Comparison of ENCODE assay signal across 18 cellular contexts in genomic region chr1:63487336-63488065, GRCh38. TPM values are rescaled to one million over a fixed set of nuclear protein-coding genes. Genes with fewer than 3 reads are reported as not detected.
DNase-seq lines count a peak whose midpoint lies in the region; ATAC-seq and TF ChIP-seq lines count a peak whose summit lies in the region.
"Had no signal": no experiment of that assay in that cellular context is flagged by ENCODE, and none has a peak within 500 bp of the region (broad histone marks: within the 10 kb centered on the region; RNA-seq: fewer than 3 reads in every experiment).

No MANE protein-coding gene starts in this region.

- no peak overlapping the region for H2BK15ac ChIP-seq in neuronal stem cell (ENCODE audit: low read length)

- H3K4ac ChIP-seq in neuronal stem cell (ENCODE audit: low read length) = no peak overlapping the region

- H3K27me3 ChIP-seq in PC-3 (ENCODE audit: low read length) = no peaks in the 10 kb centered on the region
- no peaks in the 10 kb centered on the region for H3K27me3 ChIP-seq in neuronal stem cell (ENCODE audit: control insufficient read depth in 3 of 3, insufficient read depth in 3 of 3, low read depth in 1 of 3, low read length in 3 of 3)
- no peaks in the 10 kb centered on the region for H3K27me3 ChIP-seq in CD4-positive, alpha-beta memory T cell (ENCODE audit: insufficient read depth, low read length)
- H3K27me3 ChIP-seq in GM23338 (ENCODE audit: insufficient read depth) = no peaks in the 10 kb centered on the region
- H3K27me3 ChIP-seq: colonic mucosa, esophagus squamous epithelium, tibial nerve had no signal

- no peak overlapping the region for H3K23ac ChIP-seq in neuronal stem cell (ENCODE audit: low read depth, low read length, poor library complexity)

- no TSS peak for BruUV-seq in PC-3 (replicated peaks; lab: Mats Ljungman, UMichigan)

- ATAC-seq in PC-3 (peak; percentile 94), left colon (peak; percentile 91), GM23338 (no peak)

- H3K36me3 Mint-ChIP-seq in CD4-positive, alpha-beta memory T cell = peaks cover 2 to 4% of the 10 kb centered on the region in 2 donors
- H3K36me3 Mint-ChIP-seq in GM23338 (ENCODE audit: low read depth) = no peaks in the 10 kb centered on the region

- H4K20me1 ChIP-seq in PC-3 (ENCODE audit: low read length) (no peaks in the 10 kb centered on the region), GM23338 (replicated peaks; ENCODE audit: insufficient read depth) (no peaks in the 10 kb centered on the region)

- no peak overlapping the region for H2BK120ac ChIP-seq in neuronal stem cell (ENCODE audit: low read depth, low read length)

- H4K8ac ChIP-seq in neuronal stem cell (ENCODE audit: low read depth, low read length) = no peak overlapping the region

- no peaks in the 10 kb centered on the region for H3K9me3 Mint-ChIP-seq in CD4-positive, alpha-beta memory T cell
- no peaks in the 10 kb centered on the region for H3K9me3 Mint-ChIP-seq in GM23338
- H3K9me3 Mint-ChIP-seq: activated B cell treated with CpG ODN at 0.5 μM for 24 hours had no signal

- peaks cover 0 to 1% (median 0%) of the 10 kb centered on the region in 4 donors for H3K4me1 Mint-ChIP-seq in CD4-positive, alpha-beta memory T cell
- H3K4me1 Mint-ChIP-seq in GM23338 = no peaks in the 10 kb centered on the region; the same call in 2 of the 3 replicates
- H3K4me1 Mint-ChIP-seq: activated B cell treated with CpG ODN at 0.5 μM for 24 hours had no signal

- H3K18ac ChIP-seq in neuronal stem cell (ENCODE audit: low read length) = no peak overlapping the region

- intact Hi-C loops in PC-3 (cut with micrococcal nuclease) (loop anchor here (1.0 kb wide), 1 partner anchor 24 kb away; no protein-coding TSS in a partner anchor), left colon (cut with DNase I, micrococcal nuclease) (no loop called here)
- intact Hi-C loops in CD4-positive, alpha-beta memory T cell (cut with micrococcal nuclease) = no loop called here

- WGBS in neuronal stem cell (ENCODE audit: extremely low coverage in 2 of 2, insufficient read length in 2 of 2, insufficient replicate concordance in 1 of 2), 2 donors = no CpG with 5 or more reads among the region's 8 CpGs

- peak overlapping the region; percentile 32; the same call in 1 of the 2 replicates for H3K9ac ChIP-seq in PC-3 (ENCODE audit: low read length)
- no peak overlapping the region for H3K9ac ChIP-seq in neuronal stem cell (ENCODE audit: low read depth, low read length, poor library complexity)

- H3K4me2 ChIP-seq in PC-3 (ENCODE audit: low read length) = peak overlapping the region; percentile 58
- H3K4me2 ChIP-seq in neuronal stem cell (ENCODE audit: insufficient read depth, low read length, poor library complexity, severe bottlenecking) = no peak overlapping the region
- no peak overlapping the region for H3K4me2 ChIP-seq in GM23338

- H3K4me3 Mint-ChIP-seq in CD4-positive, alpha-beta memory T cell = no peak overlapping the region
- no peak overlapping the region for H3K4me3 Mint-ChIP-seq in GM23338
- H3K4me3 Mint-ChIP-seq: activated B cell treated with CpG ODN at 0.5 μM for 24 hours; activated naive CD8-positive, alpha-beta T cell had no signal

- CTCF ChIA-PET in PC-3 (lab: Charles Lee) = no interaction called here
- CTCF ChIA-PET in CD4-positive, alpha-beta memory T cell (lab: Charles Lee; ENCODE audit: partially characterized antibody) = no interaction called here

- no peaks in the 10 kb centered on the region for H3K9me2 ChIP-seq in PC-3 (replicated peaks; ENCODE audit: low read length)
- H3K9me2 ChIP-seq in GM23338 (ENCODE audit: insufficient read depth) = no peaks in the 10 kb centered on the region

- H3F3A ChIP-seq in PC-3 (ENCODE audit: low read length, unreplicated experiment) = peaks cover 2% of the 10 kb centered on the region
- H3F3A ChIP-seq in GM23338 (replicated peaks; ENCODE audit: low read depth) = no peaks in the 10 kb centered on the region

- DNase-seq in DMS53 (lab: John Stamatoyannopoulos, UW) = peak; percentile 73
- DNase-seq in PC-3 = peak; percentile 87
- peak; percentile 17 for DNase-seq in fibroblast of gingiva (ENCODE audit: low read depth)
- no peak for DNase-seq in left colon
- DNase-seq in neuronal stem cell (ENCODE audit: low spot score) = no peak
- DNase-seq in CD4-positive, alpha-beta memory T cell = no peak
- no peak for DNase-seq in medulla oblongata (ENCODE audit: extremely low spot score)
- no peak for DNase-seq in GM23338 (ENCODE audit: low spot score)
- DNase-seq: activated B cell treated with CpG ODN at 0.5 μM for 24 hours; activated CD8-positive, alpha-beta memory T cell treated with anti-CD3 and anti-CD28 coated beads, Interleukin-2, amount 50 U/mL, for 4 hours; colonic mucosa; DMS79; esophagus squamous epithelium; NCI-H2171 treated with DMSO at 0.1 percent for 48 hours; stimulated activated CD4-positive, alpha-beta T cell treated with anti-CD3 and anti-CD28 coated beads, Interleukin-2, amount 100 ng/mL, for 48 hours; SW 1271 had no signal

- H3K36me3 ChIP-seq in PC-3 (ENCODE audit: low read depth, low read length) (no peaks in the 10 kb centered on the region), neuronal stem cell (replicated peaks in 1 of 2; ENCODE audit: control insufficient read depth in 2 of 2, insufficient read depth in 2 of 2, low read length in 2 of 2) (peaks cover 0 to 21% of the 10 kb centered on the region in 2 donors), GM23338 (ENCODE audit: insufficient read depth) (no peaks in the 10 kb centered on the region)
- H3K36me3 ChIP-seq in CD4-positive, alpha-beta memory T cell (ENCODE audit: insufficient read depth, low read length) = no peaks in the 10 kb centered on the region
- H3K36me3 ChIP-seq: colonic mucosa, esophagus squamous epithelium, tibial nerve had no signal

- H3K27ac ChIP-seq in PC-3 (ENCODE audit: low read length) = peak overlapping the region; percentile 88
- H3K27ac ChIP-seq in neuronal stem cell (replicated peaks; ENCODE audit: low read length) = no peak overlapping the region
- H3K27ac ChIP-seq in CD4-positive, alpha-beta memory T cell (ENCODE audit: low read depth, low read length) = no peak overlapping the region
- H3K27ac ChIP-seq in GM23338 (ENCODE audit: low read depth) = no peak overlapping the region
- H3K27ac ChIP-seq: colonic mucosa, tibial nerve had no signal

- no peaks in the 10 kb centered on the region for H3K27me3 Mint-ChIP-seq in CD4-positive, alpha-beta memory T cell
- H3K27me3 Mint-ChIP-seq in GM23338 (ENCODE audit: insufficient read depth, low read depth, poor library complexity) = no peaks in the 10 kb centered on the region
- H3K27me3 Mint-ChIP-seq: activated B cell treated with CpG ODN at 0.5 μM for 24 hours; activated naive CD8-positive, alpha-beta T cell had no signal

- H3K4me3 ChIP-seq in PC-3 (ENCODE audit: low read length) (peak overlapping the region; percentile 5; the same call in 1 of the 2 replicates), neuronal stem cell (ENCODE audit: low read length in 2 of 2) (no peak overlapping the region), GM23338 (no peak overlapping the region)
- H3K4me3 ChIP-seq in CD4-positive, alpha-beta memory T cell (ENCODE audit: low read length in 2 of 2) = no peak overlapping the region
- H3K4me3 ChIP-seq: colonic mucosa, esophagus squamous epithelium, tibial nerve had no signal

- no peaks in the 10 kb centered on the region for H3K79me1 ChIP-seq in neuronal stem cell (ENCODE audit: low read depth, low read length)

- H2AFZ ChIP-seq in PC-3 (ENCODE audit: low read length) (no peak overlapping the region; the same call in 1 of the 2 replicates), neuronal stem cell (ENCODE audit: low read length) (no peak overlapping the region), GM23338 (no peak overlapping the region)

- POLR2A ChIA-PET in PC-3 (lab: Charles Lee; ENCODE audit: unreplicated experiment) = no interaction called here
- POLR2A ChIA-PET in CD4-positive, alpha-beta memory T cell (lab: Charles Lee; ENCODE audit: partially characterized antibody) = no interaction called here

- H3K9me3 ChIP-seq in PC-3 (ENCODE audit: low read length) (no peaks in the 10 kb centered on the region), neuronal stem cell (replicated peaks in 1 of 2; ENCODE audit: control insufficient read depth in 2 of 2, insufficient read depth in 1 of 2, low read depth in 1 of 2, low read length in 2 of 2) (no peaks in the 10 kb centered on the region)
- no peaks in the 10 kb centered on the region for H3K9me3 ChIP-seq in CD4-positive, alpha-beta memory T cell (ENCODE audit: control insufficient read depth in 1 of 2, low read length in 2 of 2)
- H3K9me3 ChIP-seq: colonic mucosa, esophagus squamous epithelium, tibial nerve had no signal

- no peak overlapping the region for H4K91ac ChIP-seq in neuronal stem cell (ENCODE audit: low read depth, low read length, poor library complexity)

- H3K79me2 ChIP-seq in PC-3 (ENCODE audit: low read length) (no peaks in the 10 kb centered on the region), GM23338 (replicated peaks; ENCODE audit: insufficient read depth) (no peaks in the 10 kb centered on the region)

- H2BK12ac ChIP-seq in neuronal stem cell (ENCODE audit: low read length) = no peak overlapping the region

- H3K4me1 ChIP-seq in PC-3 (ENCODE audit: insufficient read depth, low read length) (peaks cover 19% of the 10 kb centered on the region), neuronal stem cell (ENCODE audit: control insufficient read depth in 2 of 2, insufficient read depth in 1 of 2, low read depth in 1 of 2, low read length in 2 of 2) (no peaks in the 10 kb centered on the region), GM23338 (ENCODE audit: insufficient read depth) (no peaks in the 10 kb centered on the region)
- H3K4me1 ChIP-seq in CD4-positive, alpha-beta memory T cell (ENCODE audit: insufficient read depth, low read length) = no peaks in the 10 kb centered on the region
- H3K4me1 ChIP-seq: colonic mucosa, esophagus squamous epithelium, tibial nerve had no signal

- no peak overlapping the region for H3K14ac ChIP-seq in neuronal stem cell (ENCODE audit: low read length)

- no peak overlapping the region for H3K27ac Mint-ChIP-seq in CD4-positive, alpha-beta memory T cell
- H3K27ac Mint-ChIP-seq in GM23338 = no peak overlapping the region
- H3K27ac Mint-ChIP-seq: activated B cell treated with CpG ODN at 0.5 μM for 24 hours; activated naive CD8-positive, alpha-beta T cell had no signal

- H2AK5ac ChIP-seq in neuronal stem cell (ENCODE audit: low read depth, low read length) = no peak overlapping the region

- H2BK5ac ChIP-seq in neuronal stem cell (ENCODE audit: low read length) = no peak overlapping the region

- TF ChIP-seq CTCF in PC-3 (conservative IDR thresholded peaks at IDR 0.05; ENCODE audit: low read depth, low read length) (no peak), GM23338 (conservative IDR thresholded peaks at IDR 0.05; ENCODE audit: low read depth in 2 of 2) (no peak)

RNA-seq across cellular contexts. Expression of gene ITGB3BP, which starts 35.5 kb away (rescaled TPM):
- total RNA-seq in PC-3 (2014; rRNA removed) (31.3 and 44.8 TPM in 2 replicates), left colon (10 to 100 TPM; 11.5 to 12.7 TPM)
- polyA plus RNA-seq in neuronal stem cell (2013, experiment 1 of 2) = 92.4 TPM
- polyA plus RNA-seq in neuronal stem cell (2013, experiment 2 of 2) = 99.6 TPM
- 10 to 100 TPM; 26.4 to 27.8 TPM for total RNA-seq in CD4-positive, alpha-beta memory T cell
- 10 to 100 TPM; 18.7 to 25.7 TPM for polyA plus RNA-seq in CD4-positive, alpha-beta memory T cell
- total RNA-seq in GM23338 (2014; rRNA removed; shearing (Covaris generic)) = 38.4 and 49.4 TPM in 2 replicates
- polyA plus RNA-seq in GM23338 (2016; fragmentation: Nextera tagmentation; extraction: Ambion mirVana) = 95.9 and 101 TPM in 2 replicates

RNA-seq across cellular contexts. Expression of gene EFCAB7, which starts 35.8 kb away (rescaled TPM):
- 3.6 and 4.5 TPM in 2 replicates for total RNA-seq in PC-3 (2014; rRNA removed)
- 1 to 10 TPM; 2.5 to 2.9 TPM for total RNA-seq in left colon
- polyA plus RNA-seq in neuronal stem cell (2013, experiment 1 of 2) = 8.8 TPM
- polyA plus RNA-seq in neuronal stem cell (2013, experiment 2 of 2) = 9.2 TPM
- total RNA-seq in CD4-positive, alpha-beta memory T cell = 10 to 100 TPM in 1 of 2 experiments, 1 to 10 TPM in 1; 9.8 to 15.1 TPM
- 1 to 10 TPM; 4.3 to 6.2 TPM for polyA plus RNA-seq in CD4-positive, alpha-beta memory T cell
- 4.2 and 7.0 TPM in 2 replicates for total RNA-seq in GM23338 (2014; rRNA removed; shearing (Covaris generic))
- polyA plus RNA-seq in GM23338 (2016; fragmentation: Nextera tagmentation; extraction: Ambion mirVana) = 4.8 and 4.9 TPM in 2 replicates

Comparison
In these comparisons a context has a peak if more than half of its experiments do, and no peak if none do; other contexts are left out.
1. DNase-seq: peak in DMS53 (single experiment), PC-3 (single experiment) and fibroblast of gingiva (single experiment); none in left colon (0 of 2), neuronal stem cell (single experiment), CD4-positive, alpha-beta memory T cell (0 of 5), medulla oblongata (single experiment) and GM23338 (single experiment).